In genomic region chr10:13417459-13418126, GRCh38 we compare ENCODE assay signal across 1 cellular context.
TF ChIP-seq lines count a peak whose summit lies in the region.

No MANE protein-coding gene starts in this region.

TF ChIP-seq in K562, 482 proteins besides CTCF, POLR2A, EP300 and RAD21 (continued from another document and continues in another):
- TF ChIP-seq ELK1 (CRISPR knock-in tag; IDR thresholded peaks at IDR 0.05) (no peak), MAZ (CRISPR knock-in tag; conservative IDR thresholded peaks at IDR 0.05 in 1 of 2, IDR thresholded peaks at IDR 0.05 in 1 of 2) (peak in 1 of 2 experiments; percentile 32; a peak in 1 of 4 replicates), LCOR (CRISPR knock-in tag; IDR thresholded peaks at IDR 0.05) (peak; percentile 61; the same call in 1 of the 2 replicates), ZBTB7A (IDR thresholded peaks at IDR 0.05; ENCODE audit: borderline replicate concordance, control insufficient read depth, low read depth, low read length) (no peak), LARP7 (IDR thresholded peaks at IDR 0.05) (no peak), ELF1 (tag; IDR thresholded peaks at IDR 0.05) (no peak), TAF9B (IDR thresholded peaks at IDR 0.05; ENCODE audit: partially characterized antibody) (no peak), ATF6 (CRISPR knock-in tag; IDR thresholded peaks at IDR 0.05) (no peak), ESRRA (IDR thresholded peaks at IDR 0.05; ENCODE audit: borderline replicate concordance, low read depth) (peak; percentile 60; the same call in 1 of the 2 replicates), HOMEZ (CRISPR knock-in tag; IDR thresholded peaks at IDR 0.05) (no peak), CBX5 (IDR thresholded peaks at IDR 0.05; ENCODE audit: borderline replicate concordance, low read depth) (0 out of 2 replicates have a peak, but pooled peaks have one; percentile 36), SRF (CRISPR knock-in tag; IDR thresholded peaks at IDR 0.05) (no peak), ELF2 (CRISPR knock-in tag; IDR thresholded peaks at IDR 0.05) (no peak), BRD4 (IDR thresholded peaks at IDR 0.05) (no peak), RBM15 (IDR thresholded peaks at IDR 0.05; ENCODE audit: insufficient read depth, low read length) (no peak), SMARCC2 (IDR thresholded peaks at IDR 0.05; ENCODE audit: low read depth) (no peak), MBD2 (IDR thresholded peaks at IDR 0.05; ENCODE audit: borderline replicate concordance, low read depth) (peak; percentile 31; the same call in 1 of the 2 replicates), SIN3A (IDR thresholded peaks at IDR 0.05; ENCODE audit: borderline replicate concordance in 2 of 2, control insufficient read depth in 1 of 2, low read depth in 2 of 2, low read length in 2 of 2) (peak in 1 of 2 experiments; percentile 22; a peak in 1 of 4 replicates), MEF2A (IDR thresholded peaks at IDR 0.05; ENCODE audit: control insufficient read depth, low read depth, low read length) (no peak), NFIX (CRISPR knock-in tag; IDR thresholded peaks at IDR 0.05; ENCODE audit: low read depth) (no peak), TFE3 (CRISPR knock-in tag; IDR thresholded peaks at IDR 0.05) (no peak), CTBP1 (IDR thresholded peaks at IDR 0.05; ENCODE audit: borderline replicate concordance) (peak; percentile 81), FOXJ3 (CRISPR knock-in tag; IDR thresholded peaks at IDR 0.05) (no peak), CBX8 (IDR thresholded peaks at IDR 0.05; ENCODE audit: borderline replicate concordance, extremely low read depth, low read depth, low read length, poor library complexity, severe bottlenecking) (no peak), ZC3H4 (CRISPR knock-in tag; IDR thresholded peaks at IDR 0.05; ENCODE audit: borderline replicate concordance) (no peak), HEY1 (CRISPR knock-in tag; IDR thresholded peaks at IDR 0.05; ENCODE audit: borderline replicate concordance) (no peak), ZC3H8 (IDR thresholded peaks at IDR 0.05) (no peak), GATAD2B (IDR thresholded peaks at IDR 0.05; ENCODE audit: borderline replicate concordance) (no peak), POLR2AphosphoS5 (IDR thresholded peaks at IDR 0.05; ENCODE audit: control insufficient read depth, insufficient read depth, low read depth, low read length) (no peak), NFIC (IDR thresholded peaks at IDR 0.05) (0 out of 2 replicates have a peak, but pooled peaks have one; percentile 25), ZNF707 (CRISPR knock-in tag; conservative IDR thresholded peaks at IDR 0.05) (no peak), EWSR1 (IDR thresholded peaks at IDR 0.05; ENCODE audit: borderline replicate concordance, low read depth, partially characterized antibody) (no peak), ZNF41 (CRISPR knock-in tag; conservative IDR thresholded peaks at IDR 0.05) (no peak), CSDE1 (IDR thresholded peaks at IDR 0.05) (no peak), TAF7 (tag; IDR thresholded peaks at IDR 0.05) (no peak), SMARCA4 (IDR thresholded peaks at IDR 0.05) (peak; percentile 70), SAP30 (IDR thresholded peaks at IDR 0.05; ENCODE audit: borderline replicate concordance, insufficient read depth, low read depth, low read length, poor library complexity, severe bottlenecking) (no peak), SP2 (IDR thresholded peaks at IDR 0.05; ENCODE audit: extremely low read depth, low read depth, low read length, poor library complexity, severe bottlenecking) (no peak), LEF1 (IDR thresholded peaks at IDR 0.05) (no peak; the same call in 1 of the 2 replicates), SRSF1 (IDR thresholded peaks at IDR 0.05; ENCODE audit: low read depth, low read length) (no peak), SNAPC5 (CRISPR knock-in tag; IDR thresholded peaks at IDR 0.05) (no peak), STAT5B (CRISPR knock-in tag; IDR thresholded peaks at IDR 0.05) (no peak), C11orf30 (IDR thresholded peaks at IDR 0.05; ENCODE audit: low read depth) (no peak), ZKSCAN8 (CRISPR knock-in tag; IDR thresholded peaks at IDR 0.05) (no peak), FOXK1 (CRISPR knock-in tag; IDR thresholded peaks at IDR 0.05; ENCODE audit: borderline replicate concordance) (no peak), FOXA3 (CRISPR knock-in tag; conservative IDR thresholded peaks at IDR 0.05 in 1 of 2, IDR thresholded peaks at IDR 0.05 in 1 of 2) (no peak), CBX2 (IDR thresholded peaks at IDR 0.05; ENCODE audit: insufficient read depth, low read length, poor library complexity, severe bottlenecking) (no peak), MCM3 (IDR thresholded peaks at IDR 0.05) (no peak), MNT (conservative IDR thresholded peaks at IDR 0.05) (no peak), ZBTB43 (CRISPR knock-in tag; IDR thresholded peaks at IDR 0.05) (no peak), ATF4 (CRISPR knock-in tag; IDR thresholded peaks at IDR 0.05) (0 out of 2 replicates have a peak, but pooled peaks have one; percentile 12), SMARCE1 (IDR thresholded peaks at IDR 0.05) (peak; percentile 66; the same call in 1 of the 2 replicates), RBM39 (optimal IDR thresholded peaks at IDR 0.05; ENCODE audit: low read depth, low read length) (peak; percentile 41), ZNF780A (CRISPR knock-in tag; IDR thresholded peaks at IDR 0.05) (no peak), ZFP36 (IDR thresholded peaks at IDR 0.05; ENCODE audit: low read depth, low read length, partially characterized antibody) (no peak), TCF3 (CRISPR knock-in tag; IDR thresholded peaks at IDR 0.05) (peak; percentile 59), KDM1A (IDR thresholded peaks at IDR 0.05) (0 out of 4 replicates have a peak, but pooled peaks of 1 of the 2 experiments have one; percentile 7), TEAD4 (IDR thresholded peaks at IDR 0.05; ENCODE audit: low read length) (peak; percentile 63; the same call in 1 of the 2 replicates), TEAD4 (CRISPR knock-in tag; IDR thresholded peaks at IDR 0.05; ENCODE audit: borderline replicate concordance) (no peak), MYNN (IDR thresholded peaks at IDR 0.05) (no peak; the same call in 1 of the 2 replicates), MYNN (CRISPR knock-in tag; IDR thresholded peaks at IDR 0.05) (no peak), FOXM1 (IDR thresholded peaks at IDR 0.05; ENCODE audit: low read depth) (no peak), FOXM1 (CRISPR knock-in tag; IDR thresholded peaks at IDR 0.05; ENCODE audit: low read depth) (no peak), TGIF2 (CRISPR knock-in tag; IDR thresholded peaks at IDR 0.05) (no peak), SMAD4 (CRISPR knock-in tag; conservative IDR thresholded peaks at IDR 0.05) (peak; percentile 75), MEF2D (tag; conservative IDR thresholded peaks at IDR 0.05; ENCODE audit: low read depth) (peak; percentile 56), RB1 (IDR thresholded peaks at IDR 0.05; ENCODE audit: low read depth) (no peak), BRD9 (IDR thresholded peaks at IDR 0.05; ENCODE audit: low read depth, partially characterized antibody) (peak; percentile 62), ZNF121 (CRISPR knock-in tag; conservative IDR thresholded peaks at IDR 0.05) (no peak), NCOA2 (IDR thresholded peaks at IDR 0.05; ENCODE audit: partially characterized antibody in 2 of 2) (no peak), HNRNPK (IDR thresholded peaks at IDR 0.05; ENCODE audit: low read depth, low read length, poor library complexity, severe bottlenecking) (no peak)
